Comparison of ENCODE assay signal across 8 cellular contexts in genomic region chr2:161426788-161427412, GRCh38. TPM values are rescaled to one million over a fixed set of nuclear protein-coding genes. Genes with fewer than 3 reads are reported as not detected.
DNase-seq lines count a peak whose midpoint lies in the region; ATAC-seq and TF ChIP-seq lines count a peak whose summit lies in the region.

No MANE protein-coding gene starts in this region.

- H4K91ac ChIP-seq in mesenchymal stem cell (ENCODE audit: low read length), result no peak overlapping the region

- H2BK15ac ChIP-seq in mesenchymal stem cell (ENCODE audit: low read depth, poor library complexity, severe bottlenecking), result no peak overlapping the region

- H2BK12ac ChIP-seq in mesenchymal stem cell (ENCODE audit: low read length in 2 of 2), result no peak overlapping the region

- no peak overlapping the region for H3K18ac ChIP-seq in mesenchymal stem cell (ENCODE audit: low read depth in 1 of 2, low read length in 2 of 2)

- POLR2A ChIA-PET in AG04449 (lab: Yijun Ruan, JAX), result no interaction called here

- H3K14ac ChIP-seq in mesenchymal stem cell (ENCODE audit: low read length in 2 of 2), result no peak overlapping the region

- H3K4me1 ChIP-seq in mesenchymal stem cell (ENCODE audit: control insufficient read depth, insufficient read depth, low read depth, low read length) (peaks cover 23% of the 10 kb centered on the region), uterus (peaks cover 0 to 10% of the 10 kb centered on the region in 2 donors)

- H3K4ac ChIP-seq in mesenchymal stem cell (ENCODE audit: low read depth in 1 of 2, low read length in 2 of 2), result no peak overlapping the region

- CTCF ChIA-PET in AG04449 (lab: Yijun Ruan, JAX), result interaction anchor here (0.6 to 1.6 kb wide), 9 partner anchors 8 to 180 kb away, joined by 3 to 9 read pairs (median 4); partner anchors contain the start of gene TBR1

- H2BK5ac ChIP-seq in mesenchymal stem cell (ENCODE audit: low read depth, low read length, poor library complexity, severe bottlenecking), result no peak overlapping the region

- 1% methylated on average over 41 of the region's 48 CpGs for WGBS in mesenchymal stem cell

- H2AFZ ChIP-seq in mesenchymal stem cell (ENCODE audit: low read depth, low read length), result no peak overlapping the region

- no peak overlapping the region for H2BK120ac ChIP-seq in mesenchymal stem cell (ENCODE audit: low read depth, low read length)

- H3K27me3 ChIP-seq in mesenchymal stem cell (ENCODE audit: control insufficient read depth in 1 of 2, insufficient read depth in 1 of 2, low read length in 2 of 2), result peaks cover 66 to 79% of the 10 kb centered on the region in 2 experiments
- peaks cover 2 to 80% of the 10 kb centered on the region in 2 donors for H3K27me3 ChIP-seq in uterus

- peak overlapping the region; percentile 87 for H3K4me2 ChIP-seq in mesenchymal stem cell (ENCODE audit: low read length, poor library complexity, severe bottlenecking)

- TF ChIP-seq POLR2A in uterus (IDR thresholded peaks at IDR 0.05), result no peak

- H3K4me3 ChIP-seq in AG04449 (ENCODE audit: low read depth, low read length), result peak overlapping the region; percentile 45
- H3K4me3 ChIP-seq in cardiac fibroblast (replicated peaks in 1 of 2; ENCODE audit: low read depth in 2 of 2, low read length in 2 of 2), result peak overlapping the region in 1 of 2 donors; percentile 21
- H3K4me3 ChIP-seq in mesenchymal stem cell (ENCODE audit: insufficient read depth in 1 of 2, low read depth in 1 of 2, low read length in 2 of 2), result peak overlapping the region; percentile 43 to 75
- no peak overlapping the region for H3K4me3 ChIP-seq in uterus

- peak; percentile 56 for TF ChIP-seq CTCF in AG04449 (IDR thresholded peaks at IDR 0.05; ENCODE audit: insufficient read depth, low read length, missing control alignments)
- peak; percentile 36 for TF ChIP-seq CTCF in GM20000 (IDR thresholded peaks at IDR 0.05; ENCODE audit: extremely low read depth, missing control alignments)
- TF ChIP-seq CTCF in cardiac fibroblast (IDR thresholded peaks at IDR 0.05; ENCODE audit: low read depth, low read length), result peak; percentile 70
- TF ChIP-seq CTCF in uterus (IDR thresholded peaks at IDR 0.05), result no peak

- DNase-seq in AG04449 (ENCODE audit: low read depth, low spot score), result no peak
- peak; percentile 61 for DNase-seq in GM20000 (ENCODE audit: low spot score)
- DNase-seq in cardiac fibroblast (ENCODE audit: low read depth in 2 of 2), result peak; percentile 44 to 56
- peak; percentile 41 for DNase-seq in mesenchymal stem cell
- no peak for DNase-seq in uterus
- no peak for DNase-seq in NCI-H748 (lab: John Stamatoyannopoulos, UW; ENCODE audit: unreplicated experiment)

- no peak for ATAC-seq in HG02870 (IDR thresholded peaks at IDR 0.05; ENCODE audit: unreplicated experiment)
- no peak for ATAC-seq in HG03139 (IDR thresholded peaks at IDR 0.05; ENCODE audit: unreplicated experiment)

- H3K27ac ChIP-seq in mesenchymal stem cell (ENCODE audit: low read length, poor library complexity, severe bottlenecking) (peak overlapping the region; percentile 48), uterus (no peak overlapping the region)

- intact Hi-C loops in uterus (cut with DNase I; ENCODE audit: low total_unique reads), result no loop called here

- H3K9me3 ChIP-seq in mesenchymal stem cell (ENCODE audit: control insufficient read depth, low read length) (no peaks in the 10 kb centered on the region), uterus (no peaks in the 10 kb centered on the region)

- H3K79me1 ChIP-seq in mesenchymal stem cell (replicated peaks; ENCODE audit: low read length, poor library complexity, severe bottlenecking), result no peaks in the 10 kb centered on the region

- H4K8ac ChIP-seq in mesenchymal stem cell (ENCODE audit: low read length), result no peak overlapping the region

- H3K36me3 ChIP-seq in mesenchymal stem cell (ENCODE audit: control insufficient read depth in 1 of 2, insufficient read depth in 2 of 2, low read depth in 1 of 2, low read length in 2 of 2) (no peaks in the 10 kb centered on the region), uterus (no peaks in the 10 kb centered on the region)

- peak overlapping the region; percentile 37 for H3K9ac ChIP-seq in mesenchymal stem cell (ENCODE audit: low read length)

- H3K23ac ChIP-seq in mesenchymal stem cell (ENCODE audit: low read length in 2 of 2), result no peak overlapping the region

- no peak overlapping the region for H2AK5ac ChIP-seq in mesenchymal stem cell (ENCODE audit: low read length, severe bottlenecking)

RNA-seq across cellular contexts. Expression of gene TBR1, which starts 10.8 kb away (rescaled TPM):
- polyA plus RNA-seq in mesenchymal stem cell (2013, experiment 1 of 2), result 0.01 TPM
- polyA plus RNA-seq in mesenchymal stem cell (2013, experiment 2 of 2), result 0.01 TPM
- total RNA-seq in uterus, result not detected

Comparison
In these comparisons a context has a peak if more than half of its experiments do, and no peak if none do; other contexts are left out.
1. DNase-seq: peak in GM20000 (single experiment), cardiac fibroblast (2 of 2) and mesenchymal stem cell (single experiment); none in AG04449 (single experiment), uterus (0 of 2) and NCI-H748 (single experiment).
2. H3K4me3 ChIP-seq: peak in AG04449 (single experiment) and mesenchymal stem cell (2 of 2); none in uterus (0 of 2).
3. CTCF ChIP-seq: peak in AG04449 (single experiment), GM20000 (single experiment) and cardiac fibroblast (single experiment); none in uterus (0 of 4).